8 cellular contexts compared by ENCODE assay signal in genomic region chrX:18354369-18355329, GRCh38. TPM values are rescaled to one million over a fixed set of nuclear protein-coding genes. Genes with fewer than 3 reads are reported as not detected.
A peak's percentile ranks its signal among the peaks of the same experiment; 100 is the strongest.
DNase-seq lines count a peak whose midpoint lies in the region; ATAC-seq, FAIRE-seq and TF ChIP-seq lines count a peak whose summit lies in the region.

Gene SCML2 (minus strand): TSS chrX:18354688. CDS start chrX:18334071, 20,617 bp downstream.

- peak; percentile 39 for FAIRE-seq in H1 (lab: Jason Lieb, UNC)

- peak within 1 kb of the TSS; percentile 73 for H3K4me3 Mint-ChIP-seq in activated CD8-positive, alpha-beta T cell treated with anti-CD3 and anti-CD28 coated beads for 36 hours
- peak within 1 kb of the TSS; percentile 78 to 81 for H3K4me3 Mint-ChIP-seq in stimulated activated naive B cell treated with anti-CD40 and anti-IgM and Interleukin-4, amounts not matched to agents 10 μg/mL and 1 μg/mL and 100 μg/mL, for 72 hours

- ATAC-seq in activated CD8-positive, alpha-beta T cell treated with anti-CD3 and anti-CD28 coated beads for 36 hours = peak; percentile 65
- peak; percentile 71 to 73 for ATAC-seq in stimulated activated naive B cell treated with anti-CD40 and anti-IgM and Interleukin-4, amounts not matched to agents 10 μg/mL and 1 μg/mL and 100 μg/mL, for 72 hours (replicated peaks)
- ATAC-seq in HG03565 (IDR thresholded peaks at IDR 0.05; ENCODE audit: unreplicated experiment) = no peak

- H2BK120ac ChIP-seq in H1 (replicated peaks; ENCODE audit: low read depth, low read length) = no peak within 1 kb of the TSS
- H2BK120ac ChIP-seq in mesendoderm (ENCODE audit: low read depth, low read length) = no peak within 1 kb of the TSS

- no peak within 1 kb of the TSS for H4K5ac ChIP-seq in H1 (ENCODE audit: insufficient read length, low read depth, low read length)
- no peak within 1 kb of the TSS for H4K5ac ChIP-seq in mesendoderm (ENCODE audit: low read length)

- H2BK15ac ChIP-seq in H1 (ENCODE audit: low read length) (no peak within 1 kb of the TSS), mesendoderm (replicated peaks; ENCODE audit: low read depth) (no peak within 1 kb of the TSS)

- no peak within 1 kb of the TSS for H3K14ac ChIP-seq in H1 (ENCODE audit: insufficient read length)

- H3K79me2 ChIP-seq in H1 (ENCODE audit: control insufficient read depth in 1 of 2, insufficient read depth in 2 of 2, low read length in 2 of 2) (peaks cover 0 to 19% of the 10 kb centered on the region in 2 experiments; a peak in 2 of 4 replicates), mesendoderm (ENCODE audit: control insufficient read depth, insufficient read depth, low read length) (no peaks in the 10 kb centered on the region)

- no peak for TF ChIP-seq POLR2A in NB4 (IDR thresholded peaks at IDR 0.05; ENCODE audit: extremely low read depth, insufficient read length)
- TF ChIP-seq POLR2A in H1 (IDR thresholded peaks at IDR 0.05; ENCODE audit: control extremely low read depth in 1 of 2, low read depth in 2 of 2, low read length in 2 of 2) = no peak

- H2BK5ac ChIP-seq in H1 (ENCODE audit: low read depth, low read length) (no peak within 1 kb of the TSS), mesendoderm (ENCODE audit: low read length) (no peak within 1 kb of the TSS)

- H3K4me2 ChIP-seq in H1 (ENCODE audit: insufficient read depth in 1 of 2, low read depth in 2 of 2, low read length in 2 of 2) = peak within 1 kb of the TSS; percentile 64 to 75
- H3K4me2 ChIP-seq in mesendoderm (ENCODE audit: low read length) = peak within 1 kb of the TSS; percentile 23

- intact Hi-C loops in activated CD8-positive, alpha-beta T cell treated with anti-CD3 and anti-CD28 coated beads for 36 hours (cut with micrococcal nuclease) = no loop called here

- H3K27ac ChIP-seq in H1 (ENCODE audit: low read depth, low read length) = no peak within 1 kb of the TSS; the same call in 1 of the 2 replicates
- peak within 1 kb of the TSS; percentile 36 for H3K27ac ChIP-seq in mesendoderm (ENCODE audit: low read depth, low read length)

- WGBS in H1 (ENCODE audit: extremely low coverage in 1 of 2, insufficient coverage in 1 of 2, insufficient read length in 1 of 2, insufficient replicate concordance in 2 of 2, low coverage in 1 of 2, low lambda C conversion rate in 2 of 2, missing lambda C conversion rate in 1 of 2), 2 experiments = 9% methylated on average over 16 of the region's 96 CpGs; no CpG with 5 or more reads in 1 of the 2 experiments
- WGBS in mesendoderm (ENCODE audit: extremely low coverage, insufficient coverage, low lambda C conversion rate) = no CpG with 5 or more reads among the region's 96 CpGs

- no peak within 1 kb of the TSS for H3K4ac ChIP-seq in H1 (replicated peaks; ENCODE audit: insufficient read length, low read depth, low read length)
- peak within 1 kb of the TSS; percentile 62 for H3K4ac ChIP-seq in mesendoderm (ENCODE audit: low read depth, low read length)

- no peak within 1 kb of the TSS for H2AFZ ChIP-seq in H1 (ENCODE audit: low read length)

- H3K4me3 ChIP-seq in NB4 (ENCODE audit: low read depth, low read length) (peak within 1 kb of the TSS; percentile 65), H1 (ENCODE audit: extremely low read depth in 1 of 4, insufficient read depth in 2 of 4, low read depth in 3 of 4, low read length in 4 of 4) (peak within 1 kb of the TSS; percentile 35 to 64 (median 50)), mesendoderm (ENCODE audit: low read length) (peak within 1 kb of the TSS; percentile 25)

- POLR2A ChIA-PET in activated CD8-positive, alpha-beta T cell treated with anti-CD3 and anti-CD28 coated beads for 36 hours (lab: Charles Lee) = no interaction called here
- POLR2A ChIA-PET in H1 (lab: Charles Lee; ENCODE audit: partially characterized antibody) = interaction anchor here (0.6 to 1.5 kb wide), 4 partner anchors 10 to 846 kb away, joined by 3 to 6 read pairs (median 3); no protein-coding TSS in a partner anchor

- no peak within 1 kb of the TSS for H4K91ac ChIP-seq in H1 (replicated peaks; ENCODE audit: insufficient read length, low read length)

- H3K23ac ChIP-seq in H1 (ENCODE audit: insufficient read length) (no peak within 1 kb of the TSS), mesendoderm (ENCODE audit: low read length) (no peak within 1 kb of the TSS)

- TF ChIP-seq RAD21 in H1 (IDR thresholded peaks at IDR 0.05 in 1 of 2, conservative IDR thresholded peaks at IDR 0.05 in 1 of 2; ENCODE audit: low read depth in 2 of 2, low read length in 2 of 2) = no peak

- H2AK5ac ChIP-seq in H1 (ENCODE audit: low read depth, low read length) (no peak within 1 kb of the TSS), mesendoderm (ENCODE audit: low read length) (no peak within 1 kb of the TSS)

- H3K9ac ChIP-seq in ES-I3 (ENCODE audit: low read depth, low read length) (peak within 1 kb of the TSS; percentile 58), H1 (replicated peaks in 1 of 4; ENCODE audit: extremely low read depth in 1 of 4, low read depth in 3 of 4, low read length in 3 of 4) (peak within 1 kb of the TSS in 3 of 4 experiments; percentile 34 to 55 (median 54); a peak in 4 of 7 replicates), mesendoderm (ENCODE audit: low read length) (peak within 1 kb of the TSS; percentile 40)

- H4K20me1 ChIP-seq in H1 (replicated peaks in 1 of 2; ENCODE audit: control insufficient read depth in 1 of 2, insufficient read depth in 2 of 2, low read length in 2 of 2) = peaks cover 0 to 2% of the 10 kb centered on the region in 2 experiments

- peaks cover 4% of the 10 kb centered on the region for H3K4me1 Mint-ChIP-seq in activated CD8-positive, alpha-beta T cell treated with anti-CD3 and anti-CD28 coated beads for 36 hours (ENCODE audit: low read depth)
- peaks cover 3 to 13% of the 10 kb centered on the region in 2 donors for H3K4me1 Mint-ChIP-seq in stimulated activated naive B cell treated with anti-CD40 and anti-IgM and Interleukin-4, amounts not matched to agents 10 μg/mL and 1 μg/mL and 100 μg/mL, for 72 hours

- no peaks in the 10 kb centered on the region for H3K23me2 ChIP-seq in H1 (ENCODE audit: low read depth, low read length)

- H3K4me1 ChIP-seq in ES-I3 (ENCODE audit: insufficient read depth, low read length) = no peaks in the 10 kb centered on the region
- H3K4me1 ChIP-seq in H1 (replicated peaks in 1 of 4; ENCODE audit: control insufficient read depth in 3 of 4, insufficient read depth in 4 of 4, low read length in 3 of 4) = peaks cover 0 to 4% (median under 1%) of the 10 kb centered on the region in 4 experiments; a peak in 2 of 7 replicates
- no peaks in the 10 kb centered on the region for H3K4me1 ChIP-seq in mesendoderm (ENCODE audit: control insufficient read depth, low read depth, low read length)

- no peak within 1 kb of the TSS for H3K56ac ChIP-seq in H1 (replicated peaks; ENCODE audit: insufficient read length, low read depth, low read length)
- H3K56ac ChIP-seq in mesendoderm (ENCODE audit: low read length) = peak within 1 kb of the TSS; percentile 81

- peak; percentile 60 for DNase-seq in NB4 (ENCODE audit: low read depth)
- peak; percentile 37 for DNase-seq in activated CD8-positive, alpha-beta T cell treated with anti-CD3 and anti-CD28 coated beads for 36 hours
- peak in 1 of 2 experiments; percentile 57 for DNase-seq in H1 (ENCODE audit: low read depth in 1 of 2, low spot score in 2 of 2)
- DNase-seq in mesendoderm = peak; percentile 39
- DNase-seq in stimulated activated naive B cell treated with anti-CD40 and anti-IgM and Interleukin-4, amounts not matched to agents 10 μg/mL and 1 μg/mL and 100 μg/mL, for 72 hours = peak; percentile 4
- DNase-seq in NCI-H2029 (lab: John Stamatoyannopoulos, UW) = no peak

- H3K9me3 Mint-ChIP-seq in activated CD8-positive, alpha-beta T cell treated with anti-CD3 and anti-CD28 coated beads for 36 hours = no peaks in the 10 kb centered on the region
- H3K9me3 Mint-ChIP-seq in stimulated activated naive B cell treated with anti-CD40 and anti-IgM and Interleukin-4, amounts not matched to agents 10 μg/mL and 1 μg/mL and 100 μg/mL, for 72 hours = no peaks in the 10 kb centered on the region

- no peaks in the 10 kb centered on the region for H3K79me1 ChIP-seq in H1 (ENCODE audit: low read depth, low read length)
- no peaks in the 10 kb centered on the region for H3K79me1 ChIP-seq in mesendoderm (ENCODE audit: low read length)

- peak within 1 kb of the TSS; percentile 59 for H3K27ac Mint-ChIP-seq in activated CD8-positive, alpha-beta T cell treated with anti-CD3 and anti-CD28 coated beads for 36 hours
- H3K27ac Mint-ChIP-seq in stimulated activated naive B cell treated with anti-CD40 and anti-IgM and Interleukin-4, amounts not matched to agents 10 μg/mL and 1 μg/mL and 100 μg/mL, for 72 hours = peak within 1 kb of the TSS; percentile 85

- no peaks in the 10 kb centered on the region for H3K36me3 ChIP-seq in ES-I3 (ENCODE audit: insufficient read depth, low read length)
- H3K36me3 ChIP-seq in H1 (ENCODE audit: control insufficient read depth in 2 of 4, insufficient read depth in 4 of 4, low read length in 3 of 4) = no peaks in the 10 kb centered on the region
- no peaks in the 10 kb centered on the region for H3K36me3 ChIP-seq in mesendoderm (ENCODE audit: control insufficient read depth, insufficient read depth, low read length)

- no peak within 1 kb of the TSS; the same call in 1 of the 2 replicates for H3K18ac ChIP-seq in H1 (ENCODE audit: extremely low read depth, low read length)
- H3K18ac ChIP-seq in mesendoderm (ENCODE audit: low read length) = peak within 1 kb of the TSS; percentile 93

- CTCF ChIA-PET in activated CD8-positive, alpha-beta T cell treated with anti-CD3 and anti-CD28 coated beads for 36 hours (lab: Charles Lee) = interaction anchor here (1.1 to 1.3 kb wide), 2 partner anchors 14 to 68 kb away, joined by 3 to 4 read pairs; no protein-coding TSS in a partner anchor
- CTCF ChIA-PET in H1 (lab: Charles Lee; ENCODE audit: partially characterized antibody) = interaction anchor here (0.6 to 1.2 kb wide), 2 partner anchors 10 to 36 kb away, joined by 3 read pairs; no protein-coding TSS in a partner anchor

- no peak within 1 kb of the TSS for H2BK20ac ChIP-seq in H1 (ENCODE audit: low read length)

- H3K9me3 ChIP-seq in ES-I3 (ENCODE audit: control insufficient read depth, insufficient read depth, low read length) = no peaks in the 10 kb centered on the region
- H3K9me3 ChIP-seq in H1 (ENCODE audit: insufficient read depth in 2 of 2, low read depth in 1 of 2, low read length in 1 of 2) = no peaks in the 10 kb centered on the region

- no peak for TF ChIP-seq CTCF in NB4 (IDR thresholded peaks at IDR 0.05; ENCODE audit: low read depth, low read length)
- TF ChIP-seq CTCF in activated CD8-positive, alpha-beta T cell treated with anti-CD3 and anti-CD28 coated beads for 36 hours (IDR thresholded peaks at IDR 0.05) = no peak
- no peak for TF ChIP-seq CTCF in H1 (IDR thresholded peaks at IDR 0.05; ENCODE audit: control extremely low read depth in 1 of 3, insufficient read depth in 1 of 3, low read depth in 1 of 3, low read length in 3 of 3)

- H3K27me3 ChIP-seq in H1 (replicated peaks in 1 of 4; ENCODE audit: control insufficient read depth in 3 of 4, extremely low read depth in 1 of 4, insufficient read depth in 3 of 4, low read length in 3 of 4) (peaks cover 0 to 12% (median 7%) of the 10 kb centered on the region in 4 experiments; a peak in 5 of 7 replicates), mesendoderm (ENCODE audit: insufficient read depth, low read length, poor library complexity) (no peaks in the 10 kb centered on the region)

- H3K36me3 Mint-ChIP-seq in activated CD8-positive, alpha-beta T cell treated with anti-CD3 and anti-CD28 coated beads for 36 hours (ENCODE audit: low read depth) = no peaks in the 10 kb centered on the region
- H3K36me3 Mint-ChIP-seq in stimulated activated naive B cell treated with anti-CD40 and anti-IgM and Interleukin-4, amounts not matched to agents 10 μg/mL and 1 μg/mL and 100 μg/mL, for 72 hours = no peaks in the 10 kb centered on the region

- peak within 1 kb of the TSS; percentile 62 for H4K8ac ChIP-seq in H1 (ENCODE audit: extremely low read depth, insufficient read depth, low read length)
- H4K8ac ChIP-seq in mesendoderm (ENCODE audit: low read depth, low read length) = peak within 1 kb of the TSS; percentile 65

- H3K27me3 Mint-ChIP-seq in activated CD8-positive, alpha-beta T cell treated with anti-CD3 and anti-CD28 coated beads for 36 hours = peaks cover 7% of the 10 kb centered on the region
- peaks cover 9 to 15% of the 10 kb centered on the region in 2 donors for H3K27me3 Mint-ChIP-seq in stimulated activated naive B cell treated with anti-CD40 and anti-IgM and Interleukin-4, amounts not matched to agents 10 μg/mL and 1 μg/mL and 100 μg/mL, for 72 hours

- no peak within 1 kb of the TSS for H2BK12ac ChIP-seq in H1 (ENCODE audit: low read depth, low read length)

- no peak for TF ChIP-seq EP300 in H1 (IDR thresholded peaks at IDR 0.05; ENCODE audit: borderline replicate concordance in 1 of 2, low read depth in 2 of 2, low read length in 2 of 2)

RNA-seq across cellular contexts. Expression of gene SCML2, which starts in this region (rescaled TPM):
- total RNA-seq in activated CD8-positive, alpha-beta T cell treated with anti-CD3 and anti-CD28 coated beads for 36 hours = 1 to 10 TPM; 2.5 to 3.1 TPM
- total RNA-seq in H1 (2021; fragmentation: NEBNext Ultra II Directional; extraction: Animal tissue kit (Norgen Biotek cat#: 25700)) = 18.9 and 21.3 TPM in 2 replicates
- 9.7 and 14.6 TPM in 2 replicates for polyA plus RNA-seq in H1 (2011; rRNA removed)
- polyA plus RNA-seq in H1 (2011; cell fraction: cytosol; rRNA removed) = 13.3 TPM
- 6.6 TPM for polyA plus RNA-seq in H1 (2011; cell fraction: nucleus; rRNA removed)
- polyA plus RNA-seq in H1 (2012, experiment 1 of 2) = 7.3 to 13.2 TPM (median 9.7 TPM) in 4 replicates
- polyA plus RNA-seq in H1 (2012, experiment 2 of 2) = 2.3 TPM
- polyA plus RNA-seq in H1 (2013, experiment 1 of 2) = 8.6 TPM
- polyA plus RNA-seq in H1 (2013, experiment 2 of 2) = 8.7 TPM
- polyA minus RNA-seq in H1 (2011; rRNA and poly(A)+ RNA removed) = 8.9 and 11.7 TPM in 2 replicates
- 8.0 TPM for polyA minus RNA-seq in H1 (2011; cell fraction: cytosol; rRNA and poly(A)+ RNA removed)
- 4.7 TPM for polyA minus RNA-seq in H1 (2011; cell fraction: nucleus; rRNA and poly(A)+ RNA removed)
- 9.7 TPM for polyA plus RNA-seq in mesendoderm (2013, experiment 1 of 2)
- polyA plus RNA-seq in mesendoderm (2013, experiment 2 of 2) = 9.5 TPM
